Comparison of ENCODE assay signal across 30 cellular contexts in genomic region chr3:108255131-108255530, GRCh38. TPM values are rescaled to one million over a fixed set of nuclear protein-coding genes. Genes with fewer than 3 reads are reported as not detected.
"Had no signal": no experiment of that assay in that cellular context is flagged by ENCODE, and none has a peak within 500 bp of the region (broad histone marks: within the 10 kb centered on the region; RNA-seq: fewer than 3 reads in every experiment).

No MANE protein-coding gene starts in this region.

- H3K4me1 ChIP-seq: stomach, suprapubic skin, testis, thyroid gland, tibial artery, tibial nerve, upper lobe of left lung, upper lobe of right lung, uterus, vagina had no signal

- H3K27ac ChIP-seq: stomach, suprapubic skin, testis, thoracic aorta, thyroid gland, tibial artery, tibial nerve, transverse colon, upper lobe of left lung, upper lobe of right lung, uterus, vagina had no signal

- FAIRE-seq: urothelium cell line had no signal

- DNase-seq: stimulated activated CD4-positive, alpha-beta T cell treated with anti-CD3 and anti-CD28 coated beads, Interleukin-2, amount 100 ng/mL, for 48 hours; stimulated activated CD4-positive, alpha-beta T cell treated with anti-CD3 and anti-CD28 coated beads, Interleukin-4, amount 100 ng/mL, for 1 hour; stimulated activated CD4-positive, alpha-beta T cell treated with anti-CD3 and anti-CD28 coated beads, Interleukin-4, amount 100 ng/mL, for 24 hours; stimulated activated CD4-positive, alpha-beta T cell treated with anti-CD3 and anti-CD28 coated beads, Interleukin-4, amount 100 ng/mL, for 4 hours; stimulated activated CD8-positive, alpha-beta memory T cell treated with anti-CD3 and anti-CD28 coated beads, Interleukin-4, amount 100 ng/mL, for 48 hours; stimulated activated naive B cell treated with anti-CD40 and anti-IgM and Interleukin-4, amounts not matched to agents 10 μg/mL and 1 μg/mL and 100 μg/mL, for 72 hours; stimulated activated naive CD4-positive, alpha-beta T cell; stimulated activated naive CD4-positive, alpha-beta T cell treated with Interleukin-2 at 50 U/mL for 16 hours; stimulated activated naive CD8-positive, alpha-beta T cell treated with anti-CD3 and anti-CD28 coated beads, Interleukin-15, amount 100 ng/mL, for 72 hours; stimulated activated naive CD8-positive, alpha-beta T cell treated with anti-CD3 and anti-CD28 coated beads, Interleukin-15, Interleukin-2, amounts not matched to agents 100 U/mL and 50 U/mL, for 24 hours; stomach; substantia nigra; testis; thyroid gland; tibial artery; transverse colon; upper lobe of left lung; upper lobe of right lung; uterus had no signal

- H3K9me3 ChIP-seq: stomach, suprapubic skin, testis, thoracic aorta, thyroid gland, tibial artery, tibial nerve, transverse colon, upper lobe of left lung, upper lobe of right lung, uterus, vagina had no signal

- H3K4me3 ChIP-seq: stomach, suprapubic skin, testis, thoracic aorta, thyroid gland, tibial artery, tibial nerve, transverse colon, upper lobe of left lung, upper lobe of right lung, uterus, vagina had no signal

- H3K27me3 ChIP-seq: stomach, suprapubic skin, testis, thyroid gland, tibial artery, tibial nerve, transverse colon, upper lobe of left lung, upper lobe of right lung, uterus, vagina had no signal

- ATAC-seq: stimulated activated effector memory CD8-positive, alpha-beta T cell treated with anti-CD3 and anti-CD28 coated beads, Interleukin-12 subunit alpha, Interleukin-12 subunit beta, amount 100 ng/mL, for 72 hours; stimulated activated memory B cell treated with anti-CD40 and anti-IgM and Interleukin-4, amounts not matched to agents 10 μg/mL and 1 μg/mL and 100 μg/mL, for 72 hours; stimulated activated naive B cell treated with anti-CD40 and anti-IgM and Interleukin-4, amounts not matched to agents 10 μg/mL and 1 μg/mL and 100 μg/mL, for 72 hours; stimulated activated naive CD8-positive, alpha-beta T cell treated with anti-CD3 and anti-CD28 coated beads, Interleukin-15, amount 100 ng/mL, for 72 hours; stimulated activated naive CD8-positive, alpha-beta T cell treated with anti-CD3 and anti-CD28 coated beads, Interleukin-15, Interleukin-2, amounts not matched to agents 100 U/mL and 50 U/mL, for 24 hours; upper lobe of right lung had no signal

- H3K36me3 ChIP-seq: stomach, suprapubic skin, thoracic aorta, thyroid gland, tibial artery, tibial nerve, transverse colon, upper lobe of left lung, upper lobe of right lung, uterus, vagina had no signal

RNA-seq across cellular contexts. Expression of gene HHLA2, which starts 41.2 kb away (rescaled TPM):
- total RNA-seq: subcutaneous adipose tissue, suprapubic skin, temporal lobe, thoracic aorta, thyroid gland, ureter, urinary bladder, vagina had no signal
- polyA plus RNA-seq: urinary bladder had no signal
